ENCODE assay signal across 30 cellular contexts in the genomic region with DNA sequence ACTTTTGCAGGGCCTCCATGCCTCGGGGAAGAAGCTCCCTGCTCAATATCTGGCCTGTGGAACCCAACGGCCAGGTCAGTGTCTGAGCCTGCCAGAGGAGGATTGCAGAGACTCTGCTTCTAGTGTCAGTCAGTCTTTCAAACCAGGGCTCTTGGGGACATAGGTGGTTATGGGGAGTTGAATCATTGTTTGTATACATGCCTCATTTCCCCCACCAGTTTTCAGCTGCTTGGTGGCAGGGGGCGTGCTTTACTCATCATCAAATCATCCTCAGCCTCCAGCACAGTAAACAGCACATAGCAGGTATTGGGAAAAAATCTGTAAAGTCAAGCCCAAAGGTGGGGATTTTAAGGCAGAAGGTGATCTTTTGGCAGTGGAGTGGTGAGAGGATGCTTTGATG.
"Had no signal": no experiment of that assay in that cellular context is flagged by ENCODE, and none has a peak within 500 bp of the region (broad histone marks: within the 10 kb centered on the region; RNA-seq: fewer than 3 reads in every experiment).

No MANE protein-coding gene starts in this region.

- H3K9ac ChIP-seq: SK-N-SH had no signal

- H3K9me2 ChIP-seq: SK-N-SH had no signal

- H3K4me3 ChIP-seq: cardiac muscle cell, MG63, Peyer's patch, SJCRH30 had no signal

- FAIRE-seq: astrocyte had no signal

- DNase-seq: activated CD4-positive, alpha-beta T cell treated with anti-CD3 and anti-CD28 coated beads for 4 hours; activated CD4-positive, alpha-beta T cell treated with anti-CD3 and anti-CD28 coated beads, Interleukin-2, amount 50 U/mL, for 4 hours; activated CD8-positive, alpha-beta memory T cell treated with anti-CD3 and anti-CD28 coated beads, Interleukin-2, amount 50 U/mL, for 48 hours; activated CD8-positive, alpha-beta T cell treated with anti-CD3 and anti-CD28 coated beads, Interleukin-2, amount 10 ng/mL, durations not matched to agents 7 days and 5 days; activated effector memory CD4-positive, alpha-beta T cell treated with Interleukin-2 at 50 U/mL for 16 hours; activated naive CD4-positive, alpha-beta T cell treated with Interleukin-2 at 50 U/mL for 16 hours; activated T-cell treated with anti-CD3 and anti-CD28 coated beads, Interleukin-2, amount 50 U/mL, for 1 hour; amygdala; KG1; MG63; MV-4-11; NCI-H1092 treated with DMSO at 0.1 percent for 48 hours; NCI-H1417 treated with DMSO at 0.1 percent for 48 hours; NCI-H1694; NCI-H2029; NCI-H446; NCI-H526; NCI-H774; OCI-M1; Peyer's patch; Right ventricle myocardium superior; SJCRH30; SK-N-SH; T-helper 1 cell; WERI-Rb-1 had no signal

- H3K4me3 Mint-ChIP-seq: activated CD8-positive, alpha-beta T cell treated with anti-CD3 and anti-CD28 coated beads, Interleukin-2, amount 10 ng/mL, durations not matched to agents 7 days and 5 days; brain had no signal

- H3K36me3 Mint-ChIP-seq: activated naive CD4-positive, alpha-beta T cell treated with anti-CD3 and anti-CD28 coated beads, Interleukin-2, amount 50 U/mL, for 72 hours; brain had no signal

- H3K4me2 ChIP-seq: SK-N-SH had no signal

- H3K27ac Mint-ChIP-seq: activated CD8-positive, alpha-beta T cell treated with anti-CD3 and anti-CD28 coated beads, Interleukin-2, amount 10 ng/mL, durations not matched to agents 7 days and 5 days; activated naive CD4-positive, alpha-beta T cell treated with anti-CD3 and anti-CD28 coated beads, Interleukin-2, amount 50 U/mL, for 72 hours; brain had no signal

- H3K9me3 ChIP-seq: MG63, Peyer's patch, SK-N-SH had no signal

- ATAC-seq: activated CD8-positive, alpha-beta T cell treated with anti-CD3 and anti-CD28 coated beads, Interleukin-2, amount 10 ng/mL, durations not matched to agents 7 days and 5 days; activated naive CD4-positive, alpha-beta T cell treated with anti-CD3 and anti-CD28 coated beads, Interleukin-2, amount 50 U/mL, for 72 hours had no signal

- H3K27me3 ChIP-seq: cardiac muscle cell, MG63, Peyer's patch, SJCRH30 had no signal

- H3K27ac ChIP-seq: cardiac muscle cell, Peyer's patch, RWPE1, SJCRH30, WERI-Rb-1 had no signal

- H3K36me3 ChIP-seq: cardiac muscle cell, MG63, Peyer's patch, SJCRH30, WERI-Rb-1 had no signal
